ENCODE assay signal across 14 cellular contexts in the genomic region with DNA sequence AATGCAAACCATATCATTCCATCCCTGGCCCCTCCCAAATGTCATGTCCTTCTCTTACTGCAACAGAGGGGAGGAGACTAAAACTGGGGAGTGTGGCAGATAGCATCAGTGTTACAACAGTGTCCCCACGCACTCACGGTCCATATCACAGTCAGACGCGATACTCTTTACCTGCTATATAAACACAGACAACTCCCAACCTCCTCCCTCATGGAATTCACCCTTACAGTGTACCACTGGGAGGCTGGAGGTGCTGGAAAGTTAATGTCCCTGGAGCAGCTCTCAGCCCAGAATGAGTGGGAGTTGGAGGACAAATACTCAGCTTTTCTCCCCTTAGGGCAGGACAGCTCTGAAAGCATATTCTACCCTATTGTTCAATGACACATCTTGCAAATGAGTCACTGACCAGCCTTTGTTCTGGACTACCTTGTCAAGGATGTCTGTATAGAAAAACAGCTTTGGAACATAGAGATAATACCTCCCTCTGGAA.
DNase-seq lines count a peak whose midpoint lies in the region; ATAC-seq and TF ChIP-seq lines count a peak whose summit lies in the region.
"Had no signal": no experiment of that assay in that cellular context is flagged by ENCODE, and none has a peak within 500 bp of the region (broad histone marks: within the 10 kb centered on the region; RNA-seq: fewer than 3 reads in every experiment).

No MANE protein-coding gene starts in this region.

- H3K9ac ChIP-seq in mammary epithelial cell (ENCODE audit: insufficient read depth, low read length) (no peak overlapping the region), mesenchymal stem cell (ENCODE audit: low read length) (no peak overlapping the region)
- H3K9ac ChIP-seq: KMS-11 had no signal

- 5% methylated on average over 4 of the region's 4 CpGs for WGBS in mammary epithelial cell (ENCODE audit: low coverage, missing lambda C conversion rate)
- 100% methylated on average over 3 of the region's 4 CpGs for WGBS in mesenchymal stem cell

- peaks cover 60% of the 10 kb centered on the region for H3K4me1 ChIP-seq in mammary epithelial cell (ENCODE audit: insufficient read depth, low read length)
- no peaks in the 10 kb centered on the region for H3K4me1 ChIP-seq in mesenchymal stem cell (ENCODE audit: control insufficient read depth, insufficient read depth, low read depth, low read length)
- H3K4me1 ChIP-seq: esophagus muscularis mucosa, right atrium auricular region had no signal

- in situ Hi-C loops in mammary epithelial cell (cut with MboI; ENCODE audit: low sequenced_read_pairs in 2 of 2), result loop anchor here in 1 of 2 donors (25.0 kb wide), 2 partner anchors 202 to 727 kb away; no protein-coding TSS in a partner anchor

- H3K14ac ChIP-seq in mesenchymal stem cell (ENCODE audit: low read length in 2 of 2), result no peak overlapping the region

- H2BK15ac ChIP-seq in mesenchymal stem cell (ENCODE audit: low read depth, poor library complexity, severe bottlenecking), result no peak overlapping the region

- H3K23ac ChIP-seq in mesenchymal stem cell (ENCODE audit: low read length in 2 of 2), result no peak overlapping the region

- no peak overlapping the region for H3K4me3 ChIP-seq in NB4 (ENCODE audit: low read depth, low read length)
- H3K4me3 ChIP-seq in mammary epithelial cell (replicated peaks in 1 of 3; ENCODE audit: insufficient read depth in 1 of 3, low read depth in 2 of 3, low read length in 3 of 3), result no peak overlapping the region
- no peak overlapping the region for H3K4me3 ChIP-seq in mesenchymal stem cell (ENCODE audit: insufficient read depth in 1 of 2, low read depth in 1 of 2, low read length in 2 of 2)
- H3K4me3 ChIP-seq: esophagus muscularis mucosa, right atrium auricular region had no signal

- no peak overlapping the region for H2BK120ac ChIP-seq in mesenchymal stem cell (ENCODE audit: low read depth, low read length)

- ATAC-seq in HG02642 (IDR thresholded peaks at IDR 0.05; ENCODE audit: poor library complexity, unreplicated experiment), result no peak

- H3K9me3 ChIP-seq in mammary epithelial cell (replicated peaks; ENCODE audit: insufficient read depth, low read length) (no peaks in the 10 kb centered on the region), mesenchymal stem cell (ENCODE audit: control insufficient read depth, low read length) (no peaks in the 10 kb centered on the region)
- H3K9me3 ChIP-seq: esophagus muscularis mucosa, right atrium auricular region had no signal

- peak overlapping the region; percentile 18 to 60 for H3K18ac ChIP-seq in mesenchymal stem cell (ENCODE audit: low read depth in 1 of 2, low read length in 2 of 2)

- H2BK5ac ChIP-seq in mesenchymal stem cell (ENCODE audit: low read depth, low read length, poor library complexity, severe bottlenecking), result no peak overlapping the region

- intact Hi-C loops in mammary epithelial cell (cut with micrococcal nuclease) (loop anchor here (2.0 to 10.0 kb wide), 6 partner anchors 180 to 922 kb away; partner anchors contain the start of gene RUNX1), posterior vena cava (cut with DNase I) (no loop called here)

- BruUV-seq in mammary epithelial cell (replicated peaks; lab: Mats Ljungman, UMichigan), result no TSS peak

- DNase-seq in ELF-1 (ENCODE audit: low read depth, low spot score) (peak; percentile 44), NB4 (ENCODE audit: low read depth) (peak; percentile 37), mammary epithelial cell (peak; percentile 94), mesenchymal stem cell (no peak), GM10266 (ENCODE audit: extremely low spot score) (no peak), posterior vena cava (ENCODE audit: low spot score) (no peak)
- DNase-seq in activated CD8-positive, alpha-beta memory T cell treated with anti-CD3 and anti-CD28 coated beads for 24 hours, result no peak
- DNase-seq: activated CD4-positive, alpha-beta T cell treated with anti-CD3 and anti-CD28 coated beads for 48 hours; T-helper 1 cell had no signal

- peak overlapping the region; percentile 53 for H4K91ac ChIP-seq in mesenchymal stem cell (ENCODE audit: low read length)

- no peaks in the 10 kb centered on the region for H3K36me3 ChIP-seq in mammary epithelial cell (ENCODE audit: insufficient read depth, low read length)
- H3K36me3 ChIP-seq in mesenchymal stem cell (ENCODE audit: control insufficient read depth in 1 of 2, insufficient read depth in 2 of 2, low read depth in 1 of 2, low read length in 2 of 2), result no peaks in the 10 kb centered on the region
- H3K36me3 ChIP-seq: esophagus muscularis mucosa, right atrium auricular region had no signal

- TF ChIP-seq POLR2A in NB4 (IDR thresholded peaks at IDR 0.05; ENCODE audit: extremely low read depth, insufficient read length), result no peak

- H3K4me2 ChIP-seq in mammary epithelial cell (ENCODE audit: insufficient read depth, low read depth, low read length) (peak overlapping the region; percentile 25), mesenchymal stem cell (ENCODE audit: low read length, poor library complexity, severe bottlenecking) (no peak overlapping the region)
- H3K4me2 ChIP-seq: KMS-11 had no signal

- peak overlapping the region; percentile 69 for H3K27ac ChIP-seq in mammary epithelial cell (ENCODE audit: insufficient read depth, low read depth, low read length)
- no peak overlapping the region for H3K27ac ChIP-seq in mesenchymal stem cell (ENCODE audit: low read length, poor library complexity, severe bottlenecking)
- H3K27ac ChIP-seq: C4-2B, esophagus muscularis mucosa, KMS-11, right atrium auricular region had no signal

- H2BK12ac ChIP-seq in mesenchymal stem cell (ENCODE audit: low read length in 2 of 2), result peak overlapping the region in 1 of 2 experiments; percentile 26

- H2AK5ac ChIP-seq in mesenchymal stem cell (ENCODE audit: low read length, severe bottlenecking), result no peak overlapping the region

- peak overlapping the region; percentile 23 for H2AFZ ChIP-seq in mammary epithelial cell (ENCODE audit: low read depth, low read length)
- no peak overlapping the region for H2AFZ ChIP-seq in mesenchymal stem cell (ENCODE audit: low read depth, low read length)

- H3K27me3 ChIP-seq in mammary epithelial cell (ENCODE audit: insufficient read depth, low read length) (no peaks in the 10 kb centered on the region), mesenchymal stem cell (ENCODE audit: control insufficient read depth in 1 of 2, insufficient read depth in 1 of 2, low read length in 2 of 2) (no peaks in the 10 kb centered on the region)
- H3K27me3 ChIP-seq: esophagus muscularis mucosa, right atrium auricular region had no signal

- CTCF ChIA-PET in mammary epithelial cell (lab: Charles Lee; ENCODE audit: low non-redundant PET), result interaction anchor here (0.5 kb wide), 1 partner anchor 32 kb away, joined by 3 read pairs; no protein-coding TSS in a partner anchor

- H4K20me1 ChIP-seq in mammary epithelial cell (ENCODE audit: insufficient read depth, low read length), result no peaks in the 10 kb centered on the region

- dilution Hi-C loops in mammary epithelial cell (cut with HindIII; ENCODE audit: low sequenced_read_pairs), result no loop called here

- no peak overlapping the region for H4K8ac ChIP-seq in mesenchymal stem cell (ENCODE audit: low read length)

- no peaks in the 10 kb centered on the region for H3K79me2 ChIP-seq in mammary epithelial cell (ENCODE audit: insufficient read depth, low read length)

- H3K4ac ChIP-seq in mesenchymal stem cell (ENCODE audit: low read depth in 1 of 2, low read length in 2 of 2), result no peak overlapping the region

- H3K79me1 ChIP-seq in mesenchymal stem cell (replicated peaks; ENCODE audit: low read length, poor library complexity, severe bottlenecking), result no peaks in the 10 kb centered on the region

- TF ChIP-seq CTCF in NB4 (IDR thresholded peaks at IDR 0.05; ENCODE audit: low read depth, low read length) (no peak), mammary epithelial cell (conservative IDR thresholded peaks at IDR 0.05 in 1 of 2, IDR thresholded peaks at IDR 0.05 in 1 of 2; ENCODE audit: extremely low read depth in 1 of 2, insufficient read depth in 1 of 2, low read depth in 1 of 2, low read length in 2 of 2) (peak in 1 of 2 donors; percentile 3), GM10266 (IDR thresholded peaks at IDR 0.05; ENCODE audit: control insufficient read depth, insufficient read depth, low read depth, missing control alignments) (no peak)

Comparison
In these comparisons a context has a peak if more than half of its experiments do, and no peak if none do; other contexts are left out.
1. DNase-seq: peak in ELF-1 (single experiment), NB4 (single experiment) and mammary epithelial cell (single experiment); none in mesenchymal stem cell (single experiment), GM10266 (single experiment), posterior vena cava (single experiment) and activated CD8-positive, alpha-beta memory T cell treated with anti-CD3 and anti-CD28 coated beads for 24 hours (single experiment).